In the genomic region with DNA sequence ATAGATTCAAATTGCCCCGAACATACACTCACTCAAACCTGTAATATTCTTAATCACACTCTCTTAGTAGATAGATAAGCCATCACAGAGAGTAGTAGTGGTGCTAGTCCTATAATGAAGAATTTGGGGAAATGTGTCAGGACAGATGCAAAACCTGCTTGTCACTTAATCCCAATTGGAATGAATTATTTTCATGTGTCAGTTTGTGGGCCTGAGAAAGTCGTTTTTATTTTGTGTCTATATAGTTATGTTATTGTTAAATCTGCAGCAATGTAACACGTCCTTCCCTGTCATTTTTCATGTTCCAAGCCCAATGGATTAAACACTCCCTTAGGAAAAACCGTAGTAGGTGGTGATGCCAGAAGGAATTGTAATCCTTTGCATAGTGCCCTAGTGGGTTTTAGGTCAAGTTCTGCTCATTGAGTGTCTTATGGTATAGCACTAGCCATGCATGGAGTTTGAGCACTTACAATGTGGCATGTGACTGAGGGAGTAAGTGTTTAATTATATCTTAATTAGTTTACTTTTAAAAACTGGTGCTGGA, we compare ENCODE assay signal across 13 cellular contexts.
DNase-seq lines count a peak whose midpoint lies in the region; ATAC-seq and TF ChIP-seq lines count a peak whose summit lies in the region.
"Had no signal": no experiment of that assay in that cellular context is flagged by ENCODE, and none has a peak within 500 bp of the region (broad histone marks: within the 10 kb centered on the region; RNA-seq: fewer than 3 reads in every experiment).

No MANE protein-coding gene starts in this region.

- H3K27ac ChIP-seq in KMS-11: peak overlapping the region; percentile 96
- no peak overlapping the region for H3K27ac ChIP-seq in neural progenitor cell
- H3K27ac ChIP-seq: coronary artery, foreskin keratinocyte, upper lobe of right lung had no signal

- H3K4me3 ChIP-seq in KMS-11 (IDR thresholded peaks at IDR 0.05; ENCODE audit: insufficient read depth, low read depth, low read length) (peak overlapping the region; percentile 19), neural progenitor cell (peak overlapping the region; percentile 62)
- H3K4me3 ChIP-seq: coronary artery, lung, upper lobe of right lung had no signal

- H3K79me2 ChIP-seq in KMS-11 (ENCODE audit: insufficient read depth, low read depth) (peaks cover 96% of the 10 kb centered on the region), neural progenitor cell (ENCODE audit: low read depth) (peaks cover 51% of the 10 kb centered on the region)

- H3K4me3 Mint-ChIP-seq in activated CD4-positive, alpha-beta T cell treated with anti-CD3 and anti-CD28 coated beads, Interleukin-2, amount 10 ng/mL, durations not matched to agents 24 days and 14 days: peak overlapping the region; percentile 72
- peak overlapping the region; percentile 98 for H3K4me3 Mint-ChIP-seq in activated T-helper 17 cell treated with anti-CD3 and anti-CD28 coated beads, Interleukin-2, amount 50 U/mL, for 72 hours
- peak overlapping the region; percentile 87 for H3K4me3 Mint-ChIP-seq in neural progenitor cell

- H2AFZ ChIP-seq in KMS-11 (ENCODE audit: low read depth) (no peak overlapping the region), neural progenitor cell (replicated peaks) (no peak overlapping the region)

- no peaks in the 10 kb centered on the region for H4K20me1 ChIP-seq in KMS-11 (ENCODE audit: insufficient read depth)
- peaks cover 12% of the 10 kb centered on the region for H4K20me1 ChIP-seq in neural progenitor cell (ENCODE audit: low read depth)

- peaks cover 33% of the 10 kb centered on the region for H3K4me1 ChIP-seq in KMS-11 (ENCODE audit: low read depth, poor library complexity, severe bottlenecking)
- peaks cover 36% of the 10 kb centered on the region for H3K4me1 ChIP-seq in neural progenitor cell
- H3K4me1 ChIP-seq: foreskin keratinocyte had no signal

- H3K4me1 Mint-ChIP-seq in activated CD4-positive, alpha-beta T cell treated with anti-CD3 and anti-CD28 coated beads, Interleukin-2, amount 10 ng/mL, durations not matched to agents 24 days and 14 days: peaks cover 39% of the 10 kb centered on the region
- peaks cover 27% of the 10 kb centered on the region for H3K4me1 Mint-ChIP-seq in activated T-helper 17 cell treated with anti-CD3 and anti-CD28 coated beads, Interleukin-2, amount 50 U/mL, for 72 hours
- peaks cover 46% of the 10 kb centered on the region for H3K4me1 Mint-ChIP-seq in neural progenitor cell

- H3K9me3 Mint-ChIP-seq in activated CD4-positive, alpha-beta T cell treated with anti-CD3 and anti-CD28 coated beads, Interleukin-2, amount 10 ng/mL, durations not matched to agents 24 days and 14 days: no peaks in the 10 kb centered on the region
- no peaks in the 10 kb centered on the region for H3K9me3 Mint-ChIP-seq in activated T-helper 17 cell treated with anti-CD3 and anti-CD28 coated beads, Interleukin-2, amount 50 U/mL, for 72 hours
- H3K9me3 Mint-ChIP-seq in neural progenitor cell: no peaks in the 10 kb centered on the region

- H3K27me3 Mint-ChIP-seq in activated CD4-positive, alpha-beta T cell treated with anti-CD3 and anti-CD28 coated beads, Interleukin-2, amount 10 ng/mL, durations not matched to agents 24 days and 14 days: no peaks in the 10 kb centered on the region
- H3K27me3 Mint-ChIP-seq in activated T-helper 17 cell treated with anti-CD3 and anti-CD28 coated beads, Interleukin-2, amount 50 U/mL, for 72 hours: no peaks in the 10 kb centered on the region
- peaks cover 4% of the 10 kb centered on the region for H3K27me3 Mint-ChIP-seq in neural progenitor cell (ENCODE audit: insufficient read depth, low read depth)

- intact Hi-C loops in activated CD4-positive, alpha-beta T cell treated with anti-CD3 and anti-CD28 coated beads, Interleukin-2, amount 10 ng/mL, durations not matched to agents 24 days and 14 days (cut with micrococcal nuclease): no loop called here

- H3K36me3 Mint-ChIP-seq in activated CD4-positive, alpha-beta T cell treated with anti-CD3 and anti-CD28 coated beads, Interleukin-2, amount 10 ng/mL, durations not matched to agents 24 days and 14 days (ENCODE audit: low read depth): peaks cover 14% of the 10 kb centered on the region
- peaks cover 24% of the 10 kb centered on the region for H3K36me3 Mint-ChIP-seq in activated T-helper 17 cell treated with anti-CD3 and anti-CD28 coated beads, Interleukin-2, amount 50 U/mL, for 72 hours (ENCODE audit: low read depth)
- peaks cover 3% of the 10 kb centered on the region for H3K36me3 Mint-ChIP-seq in neural progenitor cell

- ATAC-seq in activated T-helper 17 cell treated with anti-CD3 and anti-CD28 coated beads, Interleukin-2, amount 50 U/mL, for 72 hours (replicated peaks): no peak
- ATAC-seq in HG02642 (IDR thresholded peaks at IDR 0.05; ENCODE audit: poor library complexity, unreplicated experiment) (no peak), GM18868 (IDR thresholded peaks at IDR 0.05; ENCODE audit: unreplicated experiment) (no peak)
- ATAC-seq: foreskin keratinocyte, upper lobe of right lung had no signal

- peaks cover 63% of the 10 kb centered on the region for H3F3A ChIP-seq in neural progenitor cell (ENCODE audit: low read depth)

- H3K9ac ChIP-seq in KMS-11: peak overlapping the region; percentile 100
- no peak overlapping the region for H3K9ac ChIP-seq in neural progenitor cell

- H3K4me2 ChIP-seq in KMS-11 (peak overlapping the region; percentile 67), neural progenitor cell (peak overlapping the region; percentile 81)

- no peaks in the 10 kb centered on the region for H3K9me3 ChIP-seq in neural progenitor cell (ENCODE audit: low read depth)
- H3K9me3 ChIP-seq: upper lobe of right lung had no signal

- H3K27me3 ChIP-seq in KMS-11 (ENCODE audit: insufficient read depth, low read depth) (no peaks in the 10 kb centered on the region), neural progenitor cell (no peaks in the 10 kb centered on the region)
- H3K27me3 ChIP-seq: foreskin keratinocyte, upper lobe of right lung had no signal

- H3K36me3 ChIP-seq in KMS-11 (ENCODE audit: insufficient read depth): peaks cover 10% of the 10 kb centered on the region; the same call in 1 of the 2 replicates
- no peaks in the 10 kb centered on the region for H3K36me3 ChIP-seq in neural progenitor cell

- DNase-seq in activated CD4-positive, alpha-beta T cell treated with anti-CD3 and anti-CD28 coated beads, Interleukin-2, amount 10 ng/mL, durations not matched to agents 24 days and 14 days: no peak
- DNase-seq in activated CD4-positive, alpha-beta T cell treated with anti-CD3 and anti-CD28 coated beads, Interleukin-2, amount 50 U/mL, for 4 hours: no peak
- DNase-seq in neural progenitor cell (ENCODE audit: low spot score) (no peak), NCI-H446 treated with DMSO at 0.1 percent for 48 hours (lab: John Stamatoyannopoulos, UW) (no peak)
- DNase-seq: foreskin keratinocyte, NCI-H526, upper lobe of right lung had no signal

- TF ChIP-seq CTCF in KMS-11 (conservative IDR thresholded peaks at IDR 0.05; ENCODE audit: low read depth, low read length): no peak
- no peak for TF ChIP-seq CTCF in neural progenitor cell (IDR thresholded peaks at IDR 0.05)

- H3K27ac Mint-ChIP-seq in activated CD4-positive, alpha-beta T cell treated with anti-CD3 and anti-CD28 coated beads, Interleukin-2, amount 10 ng/mL, durations not matched to agents 24 days and 14 days: peak overlapping the region; percentile 79
- peak overlapping the region; percentile 74 for H3K27ac Mint-ChIP-seq in activated T-helper 17 cell treated with anti-CD3 and anti-CD28 coated beads, Interleukin-2, amount 50 U/mL, for 72 hours
- peak overlapping the region; percentile 55 for H3K27ac Mint-ChIP-seq in neural progenitor cell
